Comparison of ENCODE assay signal across 25 cellular contexts in genomic region chr11:99418927-99419707, GRCh38.
DNase-seq lines count a peak whose midpoint lies in the region; ATAC-seq, FAIRE-seq and TF ChIP-seq lines count a peak whose summit lies in the region.
"Had no signal": no experiment of that assay in that cellular context is flagged by ENCODE, and none has a peak within 500 bp of the region (broad histone marks: within the 10 kb centered on the region; RNA-seq: fewer than 3 reads in every experiment).

No MANE protein-coding gene starts in this region.

- no peaks in the 10 kb centered on the region for H3K27me3 Mint-ChIP-seq in activated T-cell treated with anti-CD3 and anti-CD28 coated beads, Interleukin-2, amount 50 U/mL, for 72 hours (ENCODE audit: low read depth)
- H3K27me3 Mint-ChIP-seq: activated naive CD8-positive, alpha-beta T cell treated with anti-CD3 and anti-CD28 coated beads, Interleukin-2, amount 10 ng/mL, durations not matched to agents 7 days and 5 days; B cell; stimulated activated naive CD8-positive, alpha-beta T cell treated with anti-CD3 and anti-CD28 coated beads, Interleukin-15, amount 100 ng/mL, for 72 hours had no signal

- no peak overlapping the region for H3K27ac ChIP-seq in substantia nigra (ENCODE audit: low read depth, low read length, poor library complexity, severe bottlenecking)
- H3K27ac ChIP-seq: psoas muscle, transverse colon had no signal

- peak; percentile 36 for FAIRE-seq in bronchial epithelial cell (lab: Jason Lieb, UNC)
- FAIRE-seq in urothelium cell line (lab: Jason Lieb, UNC) = peak; percentile 30
- FAIRE-seq: GM18507, TTC549 had no signal

- DNase-seq in NCI-H1417 (lab: John Stamatoyannopoulos, UW) (peak in 2 of 3 experiments; percentile 41 to 76), NCI-H1417 treated with DMSO at 0.1 percent for 48 hours (lab: John Stamatoyannopoulos, UW) (no peak), NCI-H1105 (lab: John Stamatoyannopoulos, UW) (peak; percentile 62), bronchial epithelial cell (ENCODE audit: low read depth) (no peak), urothelium cell line (ENCODE audit: low spot score) (peak; percentile 2), substantia nigra (lab: John Stamatoyannopoulos, UW) (no peak)
- no peak for DNase-seq in activated T-cell treated with anti-CD3 and anti-CD28 coated beads, Interleukin-2, amount 50 U/mL, for 1 hour
- no peak for DNase-seq in activated T-cell treated with anti-CD3 and anti-CD28 coated beads, Interleukin-2, amount 50 U/mL, for 72 hours
- DNase-seq: 8988T; activated naive CD8-positive, alpha-beta T cell treated with anti-CD3 and anti-CD28 coated beads, Interleukin-2, amount 10 ng/mL, durations not matched to agents 7 days and 5 days; Caco-2; cortex of kidney; left ventricle myocardium superior; mucosa of descending colon; NCI-H2029; NCI-H510A; psoas muscle; SHP77 treated with DMSO at 0.1 percent for 48 hours; stimulated activated CD4-positive, alpha-beta T cell treated with anti-CD3 and anti-CD28 coated beads, Interleukin-4, amount 100 ng/mL, for 1 hour; stimulated activated naive CD8-positive, alpha-beta T cell treated with anti-CD3 and anti-CD28 coated beads, Interleukin-15, amount 100 ng/mL, for 72 hours; transverse colon had no signal

- TF ChIP-seq CTCF in bronchial epithelial cell (IDR thresholded peaks at IDR 0.05; ENCODE audit: insufficient read depth, low read length, severe bottlenecking) = no peak

- H3K9me3 Mint-ChIP-seq in activated T-cell treated with anti-CD3 and anti-CD28 coated beads, Interleukin-2, amount 50 U/mL, for 72 hours = peaks cover 3 to 12% of the 10 kb centered on the region in 2 donors

- no peaks in the 10 kb centered on the region for H3K27me3 ChIP-seq in bronchial epithelial cell (ENCODE audit: control insufficient read depth, insufficient read depth, low read length)
- H3K27me3 ChIP-seq: transverse colon had no signal

- no peak overlapping the region for H3K4me3 Mint-ChIP-seq in activated T-cell treated with anti-CD3 and anti-CD28 coated beads, Interleukin-2, amount 50 U/mL, for 72 hours
- H3K4me3 Mint-ChIP-seq: activated naive CD8-positive, alpha-beta T cell treated with anti-CD3 and anti-CD28 coated beads, Interleukin-2, amount 10 ng/mL, durations not matched to agents 7 days and 5 days; B cell; stimulated activated naive CD8-positive, alpha-beta T cell treated with anti-CD3 and anti-CD28 coated beads, Interleukin-15, amount 100 ng/mL, for 72 hours had no signal

- no peak overlapping the region for H3K27ac Mint-ChIP-seq in activated T-cell treated with anti-CD3 and anti-CD28 coated beads, Interleukin-2, amount 50 U/mL, for 72 hours
- H3K27ac Mint-ChIP-seq: activated naive CD8-positive, alpha-beta T cell treated with anti-CD3 and anti-CD28 coated beads, Interleukin-2, amount 10 ng/mL, durations not matched to agents 7 days and 5 days; B cell; brain; stimulated activated naive CD8-positive, alpha-beta T cell treated with anti-CD3 and anti-CD28 coated beads, Interleukin-15, amount 100 ng/mL, for 72 hours had no signal

- H3K36me3 ChIP-seq in bronchial epithelial cell (ENCODE audit: control insufficient read depth, insufficient read depth, low read length) = no peaks in the 10 kb centered on the region
- H3K36me3 ChIP-seq: transverse colon had no signal

- no peak overlapping the region for H3K4me3 ChIP-seq in bronchial epithelial cell (ENCODE audit: low read depth, low read length)
- H3K4me3 ChIP-seq: mucosa of descending colon, psoas muscle, transverse colon had no signal

- no peak for ATAC-seq in activated T-cell treated with anti-CD3 and anti-CD28 coated beads, Interleukin-2, amount 50 U/mL, for 72 hours (replicated peaks in 1 of 2)
- ATAC-seq: left ventricle myocardium superior; mucosa of descending colon; psoas muscle; stimulated activated naive CD8-positive, alpha-beta T cell treated with anti-CD3 and anti-CD28 coated beads, Interleukin-15, amount 100 ng/mL, for 72 hours had no signal

- no peaks in the 10 kb centered on the region for H3K4me1 Mint-ChIP-seq in activated T-cell treated with anti-CD3 and anti-CD28 coated beads, Interleukin-2, amount 50 U/mL, for 72 hours (ENCODE audit: low read depth)
- H3K4me1 Mint-ChIP-seq: activated naive CD8-positive, alpha-beta T cell treated with anti-CD3 and anti-CD28 coated beads, Interleukin-2, amount 10 ng/mL, durations not matched to agents 7 days and 5 days; B cell; stimulated activated naive CD8-positive, alpha-beta T cell treated with anti-CD3 and anti-CD28 coated beads, Interleukin-15, amount 100 ng/mL, for 72 hours had no signal

- H3K36me3 Mint-ChIP-seq in activated T-cell treated with anti-CD3 and anti-CD28 coated beads, Interleukin-2, amount 50 U/mL, for 72 hours (ENCODE audit: insufficient read depth in 2 of 2) = peaks cover 0 to 2% of the 10 kb centered on the region in 2 donors
- H3K36me3 Mint-ChIP-seq: activated naive CD8-positive, alpha-beta T cell treated with anti-CD3 and anti-CD28 coated beads, Interleukin-2, amount 10 ng/mL, durations not matched to agents 7 days and 5 days; brain had no signal

Comparison
In these comparisons a context has a peak if more than half of its experiments do, and no peak if none do; other contexts are left out.
1. DNase-seq: peak in NCI-H1417 (2 of 3), NCI-H1105 (single experiment) and urothelium cell line (single experiment); none in NCI-H1417 treated with DMSO at 0.1 percent for 48 hours (single experiment), bronchial epithelial cell (single experiment), activated T-cell treated with anti-CD3 and anti-CD28 coated beads, Interleukin-2, amount 50 U/mL, for 1 hour (single experiment), substantia nigra (0 of 49) and activated T-cell treated with anti-CD3 and anti-CD28 coated beads, Interleukin-2, amount 50 U/mL, for 72 hours (0 of 2).